8 cellular contexts compared by ENCODE assay signal in genomic region chr10:80202934-80203834, GRCh38. TPM values are rescaled to one million over a fixed set of nuclear protein-coding genes. Genes with fewer than 3 reads are reported as not detected.
A peak's percentile ranks its signal among the peaks of the same experiment; 100 is the strongest.
DNase-seq lines count a peak whose midpoint lies in the region; ATAC-seq and TF ChIP-seq lines count a peak whose summit lies in the region.

No MANE protein-coding gene starts in this region.

- peaks cover 13 to 38% of the 10 kb centered on the region in 2 donors for H3K36me3 Mint-ChIP-seq in CD4-positive, alpha-beta memory T cell
- peaks cover 5% of the 10 kb centered on the region for H3K36me3 Mint-ChIP-seq in activated naive CD4-positive, alpha-beta T cell treated with anti-CD3 and anti-CD28 coated beads, Interleukin-2, amount 50 U/mL, for 24 hours

- H3K27ac ChIP-seq in CD4-positive, alpha-beta memory T cell (ENCODE audit: low read depth, low read length): peak overlapping the region; percentile 82
- peak overlapping the region; percentile 99 for H3K27ac ChIP-seq in left ventricle myocardium inferior (replicated peaks)

- intact Hi-C loops in CD4-positive, alpha-beta memory T cell (cut with micrococcal nuclease): loop anchor here (5.0 kb wide), 4 partner anchors 36 to 756 kb away; partner anchors contain the start of genes TMEM254 and ZCCHC24
- intact Hi-C loops in left ventricle myocardium inferior (cut with micrococcal nuclease): no loop called here

- H3K4me1 Mint-ChIP-seq in CD4-positive, alpha-beta memory T cell: peaks cover 46 to 76% (median 60%) of the 10 kb centered on the region in 4 donors
- H3K4me1 Mint-ChIP-seq in activated naive CD4-positive, alpha-beta T cell treated with anti-CD3 and anti-CD28 coated beads, Interleukin-2, amount 50 U/mL, for 24 hours: peaks cover 72% of the 10 kb centered on the region

- TF ChIP-seq POLR2A in GM19099 (IDR thresholded peaks at IDR 0.05; ENCODE audit: extremely low read depth, insufficient read length, low read depth): peak; percentile 20

- peak; percentile 72 to 83 (median 74) for DNase-seq in CD4-positive, alpha-beta memory T cell
- DNase-seq in RPMI8226 (peak; percentile 77), left ventricle myocardium inferior (peak; percentile 81), skeletal muscle cell (ENCODE audit: low read depth) (peak; percentile 73), GOT3 (lab: John Stamatoyannopoulos, UW) (no peak)

- peak overlapping the region; percentile 39 to 63 for H3K4me3 ChIP-seq in CD4-positive, alpha-beta memory T cell (ENCODE audit: low read length in 2 of 2)
- H3K4me3 ChIP-seq in left ventricle myocardium inferior (peak overlapping the region; percentile 90), skeletal muscle cell (ENCODE audit: low read depth, low read length) (peak overlapping the region; percentile 78)

- peaks cover 71% of the 10 kb centered on the region for H3K4me1 ChIP-seq in CD4-positive, alpha-beta memory T cell (ENCODE audit: insufficient read depth, low read length)
- H3K4me1 ChIP-seq in left ventricle myocardium inferior: peaks cover 97% of the 10 kb centered on the region

- no peaks in the 10 kb centered on the region for H3K9me3 Mint-ChIP-seq in CD4-positive, alpha-beta memory T cell
- H3K9me3 Mint-ChIP-seq in activated naive CD4-positive, alpha-beta T cell treated with anti-CD3 and anti-CD28 coated beads, Interleukin-2, amount 50 U/mL, for 24 hours: no peaks in the 10 kb centered on the region

- POLR2A ChIA-PET in CD4-positive, alpha-beta memory T cell (lab: Charles Lee; ENCODE audit: partially characterized antibody): interaction anchor here (0.6 to 4.9 kb wide), 13 partner anchors 8 to 887 kb away, joined by 3 to 186 read pairs (median 11); no protein-coding TSS in a partner anchor

- H3K9me3 ChIP-seq in CD4-positive, alpha-beta memory T cell (ENCODE audit: control insufficient read depth in 1 of 2, low read length in 2 of 2): no peaks in the 10 kb centered on the region
- no peaks in the 10 kb centered on the region for H3K9me3 ChIP-seq in left ventricle myocardium inferior (replicated peaks)

- peak; percentile 46 for ATAC-seq in HG03280 (IDR thresholded peaks at IDR 0.05; ENCODE audit: unreplicated experiment)

- H3K27ac Mint-ChIP-seq in CD4-positive, alpha-beta memory T cell: peak overlapping the region; percentile 83 to 97 (median 93)
- peak overlapping the region; percentile 97 for H3K27ac Mint-ChIP-seq in activated naive CD4-positive, alpha-beta T cell treated with anti-CD3 and anti-CD28 coated beads, Interleukin-2, amount 50 U/mL, for 24 hours

- H3K4me3 Mint-ChIP-seq in CD4-positive, alpha-beta memory T cell: peak overlapping the region; percentile 80 to 99 (median 90)
- H3K4me3 Mint-ChIP-seq in activated naive CD4-positive, alpha-beta T cell treated with anti-CD3 and anti-CD28 coated beads, Interleukin-2, amount 50 U/mL, for 24 hours: peak overlapping the region; percentile 85

- no peaks in the 10 kb centered on the region for H3K27me3 ChIP-seq in CD4-positive, alpha-beta memory T cell (ENCODE audit: insufficient read depth, low read length)
- no peaks in the 10 kb centered on the region for H3K27me3 ChIP-seq in left ventricle myocardium inferior (ENCODE audit: low read depth)

- no peaks in the 10 kb centered on the region for H3K27me3 Mint-ChIP-seq in CD4-positive, alpha-beta memory T cell
- H3K27me3 Mint-ChIP-seq in activated naive CD4-positive, alpha-beta T cell treated with anti-CD3 and anti-CD28 coated beads, Interleukin-2, amount 50 U/mL, for 24 hours: no peaks in the 10 kb centered on the region

- CTCF ChIA-PET in CD4-positive, alpha-beta memory T cell (lab: Charles Lee; ENCODE audit: partially characterized antibody): interaction anchor here (0.9 to 4.2 kb wide), 15 partner anchors 10 to 123 kb away, joined by 3 to 92 read pairs (median 5); no protein-coding TSS in a partner anchor

- peak; percentile 44 for TF ChIP-seq CTCF in left ventricle myocardium inferior (IDR thresholded peaks at IDR 0.05; ENCODE audit: borderline replicate concordance)

- H3K36me3 ChIP-seq in CD4-positive, alpha-beta memory T cell (ENCODE audit: insufficient read depth, low read length): peaks cover 11% of the 10 kb centered on the region
- no peaks in the 10 kb centered on the region for H3K36me3 ChIP-seq in left ventricle myocardium inferior

RNA-seq across cellular contexts. Expression of gene ANXA11, which starts 2.2 kb away (rescaled TPM):
- total RNA-seq in CD4-positive, alpha-beta memory T cell: 100 to 1,000 TPM; 202 to 211 TPM
- 100 to 1,000 TPM; 173 to 342 TPM for polyA plus RNA-seq in CD4-positive, alpha-beta memory T cell
- total RNA-seq in left ventricle myocardium inferior: 390 TPM
